Comparison of ENCODE assay signal across 28 cellular contexts in the genomic region with DNA sequence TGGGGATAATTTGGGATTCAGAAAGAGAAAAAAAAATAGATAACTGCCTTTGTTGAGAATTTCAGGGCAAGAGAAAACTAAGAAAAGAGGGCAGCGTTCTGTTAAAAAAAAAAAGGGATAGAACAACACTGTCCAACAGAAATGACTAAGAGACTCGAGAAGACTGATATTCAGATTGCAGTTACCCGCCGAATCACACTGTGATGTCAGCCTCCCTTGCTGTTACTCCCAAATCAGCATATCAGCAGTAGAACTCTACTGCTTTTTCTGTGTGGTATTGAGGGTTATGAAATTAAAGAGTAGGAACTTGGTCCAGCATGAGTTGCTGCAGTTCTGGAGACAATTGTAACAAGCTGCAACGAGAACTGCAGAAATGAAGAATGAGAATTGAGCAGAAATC. TPM values are rescaled to one million over a fixed set of nuclear protein-coding genes. Genes with fewer than 3 reads are reported as not detected.
"Had no signal": no experiment of that assay in that cellular context is flagged by ENCODE, and none has a peak within 500 bp of the region (broad histone marks: within the 10 kb centered on the region; RNA-seq: fewer than 3 reads in every experiment).

No MANE protein-coding gene starts in this region.

- H3K9ac ChIP-seq: SK-N-SH had no signal

- H3K9me2 ChIP-seq: SK-N-SH had no signal

- FAIRE-seq: HTR-8/SVneo, RCC 7860 had no signal

- DNase-seq: KBM-7, MV-4-11, NCI-H1048, NCI-H1105, NCI-H1417, NCI-H1436 treated with DMSO at 0.1 percent for 48 hours, NCI-H1694, NCI-H187 treated with DMSO at 0.1 percent for 48 hours, NCI-H2029 treated with DMSO at 0.1 percent for 48 hours, NCI-H2171 treated with DMSO at 0.1 percent for 48 hours, NCI-H345, NCI-H524, NCI-H526 treated with DMSO at 0.1 percent for 48 hours, NCI-H748 treated with DMSO at 0.1 percent for 48 hours, Right ventricle myocardium superior, RPMI8226, SIG-M5, SK-N-SH, SW 1271 had no signal

- H3K27ac ChIP-seq: HL-60, SJSA1 had no signal

- H3K36me3 ChIP-seq: SJSA1 had no signal

- H3K9me3 ChIP-seq: SJSA1, SK-N-SH had no signal

- H3K9me3 Mint-ChIP-seq: IgD-negative memory B cell had no signal

- H3K27ac Mint-ChIP-seq: IgD-negative memory B cell had no signal

- H3K4me1 ChIP-seq: SJSA1 had no signal

- H3K4me3 ChIP-seq: SJSA1 had no signal

RNA-seq across cellular contexts. Expression of a gene that starts 1.9 kb away (rescaled TPM):
- total RNA-seq: LHCN-M2, MCF 10A, NCI-H460, OCI-LY7, SJSA1 had no signal
- polyA plus RNA-seq: IgD-negative memory B cell, SK-N-SH had no signal

RNA-seq across cellular contexts. Expression of a gene that starts 48.3 kb away (rescaled TPM):
- total RNA-seq: LHCN-M2, NCI-H460, SJSA1 had no signal
- polyA plus RNA-seq: IgD-negative memory B cell, SK-N-SH had no signal

RNA-seq across cellular contexts. Expression of a gene that starts 50.7 kb away (rescaled TPM):
- total RNA-seq: LHCN-M2, MCF 10A, OCI-LY7, Right ventricle myocardium superior, SJSA1 had no signal
- polyA plus RNA-seq: IgD-negative memory B cell, SK-N-SH had no signal
